26 cellular contexts compared by ENCODE assay signal in genomic region chr20:19274001-19274400, GRCh38.
"Had no signal": no experiment of that assay in that cellular context is flagged by ENCODE, and none has a peak within 500 bp of the region (broad histone marks: within the 10 kb centered on the region; RNA-seq: fewer than 3 reads in every experiment).

No MANE protein-coding gene starts in this region.

- H3K4me1 ChIP-seq: neural progenitor cell had no signal

- ATAC-seq: naive thymus-derived CD4-positive, alpha-beta T cell; natural killer cell treated with Interleukin-12 subunit alpha and Interleukin-12 subunit beta and Interleukin-15 and Interleukin-18, amount 100 ng/mL, for 72 hours; stimulated activated memory B cell treated with anti-CD40 and anti-IgM and Interleukin-4, amounts not matched to agents 10 μg/mL and 1 μg/mL and 100 μg/mL, for 72 hours; stimulated activated naive CD8-positive, alpha-beta T cell treated with anti-CD3 and anti-CD28 coated beads, Interleukin-15, amount 100 ng/mL, for 72 hours had no signal

- H3K4me3 ChIP-seq: heart right ventricle, hepatocyte, left ventricle myocardium inferior, mucosa of descending colon, neural progenitor cell, psoas muscle, sigmoid colon, testis, thyroid gland, transverse colon, upper lobe of left lung had no signal

- H3K27me3 ChIP-seq: heart right ventricle, hepatocyte, neural progenitor cell, neutrophil, sigmoid colon, testis, thyroid gland, transverse colon, upper lobe of left lung had no signal

- H3K4me3 Mint-ChIP-seq: memory B cell; naive thymus-derived CD4-positive, alpha-beta T cell; natural killer cell treated with Interleukin-12 subunit alpha and Interleukin-12 subunit beta and Interleukin-15 and Interleukin-18, amount 100 ng/mL, for 72 hours; neural progenitor cell; stimulated activated memory B cell treated with anti-CD40 and anti-IgM and Interleukin-4, amounts not matched to agents 10 μg/mL and 1 μg/mL and 100 μg/mL, for 72 hours; stimulated activated naive CD8-positive, alpha-beta T cell treated with anti-CD3 and anti-CD28 coated beads, Interleukin-15, amount 100 ng/mL, for 72 hours had no signal

- H3K4me1 Mint-ChIP-seq: memory B cell; naive thymus-derived CD4-positive, alpha-beta T cell; neural progenitor cell; stimulated activated memory B cell treated with anti-CD40 and anti-IgM and Interleukin-4, amounts not matched to agents 10 μg/mL and 1 μg/mL and 100 μg/mL, for 72 hours; stimulated activated naive CD8-positive, alpha-beta T cell treated with anti-CD3 and anti-CD28 coated beads, Interleukin-15, amount 100 ng/mL, for 72 hours had no signal

- DNase-seq: islet precursor cell; midbrain; naive thymus-derived CD4-positive, alpha-beta T cell; occipital lobe; sigmoid colon; stimulated activated CD4-positive, alpha-beta T cell treated with anti-CD3 and anti-CD28 coated beads, Interleukin-1b, Interleukin-23, amount 100 ng/mL, for 48 hours; stimulated activated CD4-positive, alpha-beta T cell treated with anti-CD3 and anti-CD28 coated beads, Interleukin-2, amount 100 ng/mL, for 48 hours; stimulated activated CD4-positive, alpha-beta T cell treated with anti-CD3 and anti-CD28 coated beads, Interleukin-4, amount 100 ng/mL, for 4 hours; stimulated activated CD8-positive, alpha-beta memory T cell treated with anti-CD3 and anti-CD28 coated beads, Interleukin-4, amount 100 ng/mL, for 48 hours; stimulated activated naive CD4-positive, alpha-beta T cell treated with Interleukin-2 at 50 U/mL for 16 hours; stimulated activated naive CD8-positive, alpha-beta T cell treated with anti-CD3 and anti-CD28 coated beads, Interleukin-15, amount 100 ng/mL, for 72 hours; transverse colon had no signal

- H3K36me3 Mint-ChIP-seq: memory B cell; naive thymus-derived CD4-positive, alpha-beta T cell; natural killer cell treated with Interleukin-12 subunit alpha and Interleukin-12 subunit beta and Interleukin-15 and Interleukin-18, amount 100 ng/mL, for 72 hours; neural progenitor cell; stimulated activated memory B cell treated with anti-CD40 and anti-IgM and Interleukin-4, amounts not matched to agents 10 μg/mL and 1 μg/mL and 100 μg/mL, for 72 hours had no signal

- H3K9me3 ChIP-seq: heart right ventricle, left ventricle myocardium inferior, mucosa of descending colon, neutrophil, psoas muscle, sigmoid colon, testis, thyroid gland, transverse colon, upper lobe of left lung had no signal

- H3K27ac Mint-ChIP-seq: memory B cell; naive thymus-derived CD4-positive, alpha-beta T cell; natural killer cell treated with Interleukin-12 subunit alpha and Interleukin-12 subunit beta and Interleukin-15 and Interleukin-18, amount 100 ng/mL, for 72 hours; neural progenitor cell; stimulated activated memory B cell treated with anti-CD40 and anti-IgM and Interleukin-4, amounts not matched to agents 10 μg/mL and 1 μg/mL and 100 μg/mL, for 72 hours; stimulated activated naive CD8-positive, alpha-beta T cell treated with anti-CD3 and anti-CD28 coated beads, Interleukin-15, amount 100 ng/mL, for 72 hours had no signal

- H3K9me3 Mint-ChIP-seq: natural killer cell treated with Interleukin-12 subunit alpha and Interleukin-12 subunit beta and Interleukin-15 and Interleukin-18, amount 100 ng/mL, for 72 hours; neural progenitor cell; stimulated activated memory B cell treated with anti-CD40 and anti-IgM and Interleukin-4, amounts not matched to agents 10 μg/mL and 1 μg/mL and 100 μg/mL, for 72 hours; stimulated activated naive CD8-positive, alpha-beta T cell treated with anti-CD3 and anti-CD28 coated beads, Interleukin-15, amount 100 ng/mL, for 72 hours had no signal

- H3K27ac ChIP-seq: hepatocyte, left ventricle myocardium inferior, neural progenitor cell, parathyroid adenoma had no signal

- H3K36me3 ChIP-seq: heart right ventricle, left ventricle myocardium inferior, neural progenitor cell, neutrophil, sigmoid colon, thyroid gland, transverse colon, upper lobe of left lung had no signal
